ENCODE assay signal across 18 cellular contexts in the genomic region with DNA sequence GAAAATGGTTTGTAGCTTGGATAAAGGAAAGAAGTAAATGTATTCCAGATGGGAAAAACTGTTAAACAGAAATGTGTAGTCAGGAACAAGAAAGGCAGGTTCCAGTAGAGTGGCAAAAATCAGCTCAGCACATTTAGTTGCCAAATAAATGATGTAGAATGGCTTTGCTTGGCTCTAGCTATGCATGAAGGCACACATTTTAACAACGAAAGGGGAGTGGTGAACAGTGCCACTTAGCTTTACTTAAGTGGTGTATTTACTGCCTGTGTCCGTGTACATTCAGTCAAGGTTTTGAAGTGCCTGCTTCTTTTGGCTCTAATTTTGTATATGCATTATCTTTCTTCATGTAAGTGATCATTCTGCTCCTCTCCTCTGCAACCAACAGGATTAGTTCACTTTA.
DNase-seq lines count a peak whose midpoint lies in the region; ATAC-seq and TF ChIP-seq lines count a peak whose summit lies in the region.
"Had no signal": no experiment of that assay in that cellular context is flagged by ENCODE, and none has a peak within 500 bp of the region (broad histone marks: within the 10 kb centered on the region; RNA-seq: fewer than 3 reads in every experiment).

No MANE protein-coding gene starts in this region.

- H3K27ac Mint-ChIP-seq in progenitor cell of endocrine pancreas (no peak overlapping the region), Caco-2 (ENCODE audit: unreplicated experiment) (no peak overlapping the region)
- H3K27ac Mint-ChIP-seq: activated CD4-positive, alpha-beta T cell treated with anti-CD3 and anti-CD28 coated beads, Interleukin-2, amount 10 ng/mL, durations not matched to agents 7 days and 5 days; dendritic cell treated with granulocyte-macrophage colony-stimulating factor and Interleukin-4, amounts not matched to agents 40 ng/mL and 50 ng/mL, for 4 days had no signal

- H3K9me3 ChIP-seq in lower lobe of right lung = no peaks in the 10 kb centered on the region
- H3K9me3 ChIP-seq in Caco-2 = no peaks in the 10 kb centered on the region
- H3K9me3 ChIP-seq: tibial artery had no signal

- H3K4me3 Mint-ChIP-seq in progenitor cell of endocrine pancreas (ENCODE audit: low read depth) (no peak overlapping the region), Caco-2 (ENCODE audit: unreplicated experiment) (no peak overlapping the region)
- H3K4me3 Mint-ChIP-seq: activated CD4-positive, alpha-beta T cell treated with anti-CD3 and anti-CD28 coated beads, Interleukin-2, amount 10 ng/mL, durations not matched to agents 7 days and 5 days; dendritic cell treated with granulocyte-macrophage colony-stimulating factor and Interleukin-4, amounts not matched to agents 40 ng/mL and 50 ng/mL, for 4 days had no signal

- no peaks in the 10 kb centered on the region for H3K27me3 ChIP-seq in lower lobe of right lung (ENCODE audit: low read depth)
- no peaks in the 10 kb centered on the region for H3K27me3 ChIP-seq in Caco-2 (replicated peaks; ENCODE audit: control insufficient read depth, insufficient read depth, low read length)
- H3K27me3 ChIP-seq: tibial artery had no signal

- peak; percentile 87 for DNase-seq in DMS153 (lab: John Stamatoyannopoulos, UW)
- DNase-seq in NCI-H1694 (lab: John Stamatoyannopoulos, UW) = peak; percentile 10
- peak; percentile 28 for DNase-seq in NCI-H774 (lab: John Stamatoyannopoulos, UW)
- DNase-seq in lower lobe of right lung = no peak
- DNase-seq in coronary artery (ENCODE audit: low spot score) = no peak
- DNase-seq in progenitor cell of endocrine pancreas (ENCODE audit: low spot score, unreplicated experiment) = no peak
- no peak for DNase-seq in Caco-2
- DNase-seq: activated CD4-positive, alpha-beta T cell treated with anti-CD3 and anti-CD28 coated beads, Interleukin-2, amount 10 ng/mL, durations not matched to agents 7 days and 5 days; activated T-cell treated with anti-CD3 and anti-CD28 coated beads, Interleukin-2, amount 50 U/mL, for 48 hours; IMR-90; mesenchymal stem cell; NCI-H1048; T-helper 2 cell; tibial artery had no signal

- POLR2A ChIA-PET in Caco-2 (lab: Charles Lee) = no interaction called here

- H3K27me3 Mint-ChIP-seq in progenitor cell of endocrine pancreas = no peaks in the 10 kb centered on the region
- peaks cover 2% of the 10 kb centered on the region for H3K27me3 Mint-ChIP-seq in Caco-2 (ENCODE audit: insufficient read depth, unreplicated experiment)
- H3K27me3 Mint-ChIP-seq: activated CD4-positive, alpha-beta T cell treated with anti-CD3 and anti-CD28 coated beads, Interleukin-2, amount 10 ng/mL, durations not matched to agents 7 days and 5 days; dendritic cell treated with granulocyte-macrophage colony-stimulating factor and Interleukin-4, amounts not matched to agents 40 ng/mL and 50 ng/mL, for 4 days had no signal

- H3K27ac ChIP-seq in lower lobe of right lung = no peak overlapping the region
- H3K27ac ChIP-seq in coronary artery = no peak overlapping the region
- H3K27ac ChIP-seq: tibial artery had no signal

- intact Hi-C loops in lower lobe of right lung (cut with DNase I) = no loop called here
- intact Hi-C loops in Caco-2 (cut with micrococcal nuclease; ENCODE audit: unreplicated experiment) = no loop called here

- no peaks in the 10 kb centered on the region for H3K4me1 ChIP-seq in lower lobe of right lung
- H3K4me1 ChIP-seq in Caco-2 = no peaks in the 10 kb centered on the region
- H3K4me1 ChIP-seq: tibial artery had no signal

- no peak overlapping the region for H3K4me3 ChIP-seq in lower lobe of right lung
- H3K4me3 ChIP-seq in coronary artery = no peak overlapping the region
- H3K4me3 ChIP-seq in Caco-2 (ENCODE audit: low read depth, low read length) = no peak overlapping the region
- H3K4me3 ChIP-seq: GM12878, tibial artery had no signal

- TF ChIP-seq CTCF in lower lobe of right lung (IDR thresholded peaks at IDR 0.05) (no peak), coronary artery (IDR thresholded peaks at IDR 0.05) (no peak), progenitor cell of endocrine pancreas (IDR thresholded peaks at IDR 0.05; ENCODE audit: unreplicated experiment) (no peak), Caco-2 (IDR thresholded peaks at IDR 0.05; ENCODE audit: insufficient read depth in 1 of 2, low read depth in 1 of 2, low read length in 1 of 2, severe bottlenecking in 1 of 2, unreplicated experiment in 1 of 2) (no peak)

- peak; percentile 75 to 88 for ATAC-seq in lower lobe of right lung
- no peak for ATAC-seq in HG02938 (IDR thresholded peaks at IDR 0.05; ENCODE audit: unreplicated experiment)
- ATAC-seq: GM12878, Panc1 had no signal

- H3K36me3 Mint-ChIP-seq in progenitor cell of endocrine pancreas (ENCODE audit: insufficient read depth) (no peaks in the 10 kb centered on the region), Caco-2 (ENCODE audit: insufficient read depth, unreplicated experiment) (no peaks in the 10 kb centered on the region)

- no peaks in the 10 kb centered on the region for H3K9me3 Mint-ChIP-seq in progenitor cell of endocrine pancreas (ENCODE audit: low read depth)
- H3K9me3 Mint-ChIP-seq in Caco-2 (ENCODE audit: unreplicated experiment) = no peaks in the 10 kb centered on the region
- H3K9me3 Mint-ChIP-seq: activated CD4-positive, alpha-beta T cell treated with anti-CD3 and anti-CD28 coated beads, Interleukin-2, amount 10 ng/mL, durations not matched to agents 7 days and 5 days had no signal

- no peaks in the 10 kb centered on the region for H3K36me3 ChIP-seq in lower lobe of right lung
- no peaks in the 10 kb centered on the region for H3K36me3 ChIP-seq in Caco-2 (ENCODE audit: control insufficient read depth, insufficient read depth, low read length)
- H3K36me3 ChIP-seq: tibial artery had no signal

- no TSS peak for BruUV-seq in Caco-2 (replicated peaks; lab: Mats Ljungman, UMichigan)

- CTCF ChIA-PET in Caco-2 (lab: Charles Lee) = no interaction called here

- H3K4me1 Mint-ChIP-seq in progenitor cell of endocrine pancreas (ENCODE audit: low read depth) (no peaks in the 10 kb centered on the region), Caco-2 (ENCODE audit: low read depth, unreplicated experiment) (no peaks in the 10 kb centered on the region)
- H3K4me1 Mint-ChIP-seq: activated CD4-positive, alpha-beta T cell treated with anti-CD3 and anti-CD28 coated beads, Interleukin-2, amount 10 ng/mL, durations not matched to agents 7 days and 5 days had no signal

Comparison
In these comparisons a context has a peak if more than half of its experiments do, and no peak if none do; other contexts are left out.
1. DNase-seq: peak in DMS153 (single experiment), NCI-H1694 (single experiment) and NCI-H774 (single experiment); none in lower lobe of right lung (single experiment), coronary artery (single experiment), progenitor cell of endocrine pancreas (single experiment) and Caco-2 (0 of 2).